Comparison of ENCODE assay signal across 7 cellular contexts in genomic region chr17:81871387-81872120, GRCh38. TPM values are rescaled to one million over a fixed set of nuclear protein-coding genes. Genes with fewer than 3 reads are reported as not detected.
A peak's percentile ranks its signal among the peaks of the same experiment; 100 is the strongest.
DNase-seq lines count a peak whose midpoint lies in the region; ATAC-seq, FAIRE-seq and TF ChIP-seq lines count a peak whose summit lies in the region.

No MANE protein-coding gene starts in this region.

- peak; percentile 96 for FAIRE-seq in GM12892 (lab: Jason Lieb, UNC)

- peak; percentile 73 for TF ChIP-seq POLR2A in GM12892 (IDR thresholded peaks at IDR 0.05; ENCODE audit: low read depth, low read length)

- ATAC-seq in HG02885 (IDR thresholded peaks at IDR 0.05; ENCODE audit: poor library complexity, unreplicated experiment): peak; percentile 56

- peak; percentile 99 for DNase-seq in GM12892 (ENCODE audit: insufficient read length)
- DNase-seq in NCI-H2171 (lab: John Stamatoyannopoulos, UW): peak; percentile 91
- DNase-seq in activated CD4-positive, CD25-positive, alpha-beta regulatory T cell treated with anti-CD3 and anti-CD28 coated beads, Interleukin-2, amount 50 U/mL, for 72 hours: peak; percentile 97
- DNase-seq in cerebellar cortex (ENCODE audit: low spot score): peak; percentile 82
- peak; percentile 35 for DNase-seq in kidney glomerular epithelial cell (lab: John Stamatoyannopoulos, UW)
- peak; percentile 88 to 95 for DNase-seq in stimulated activated CD4-positive, alpha-beta T cell treated with anti-CD3 and anti-CD28 coated beads, Interleukin-1b, Interleukin-23, amount 100 ng/mL, for 1 hour (ENCODE audit: low read depth in 2 of 2)

RNA-seq across cellular contexts. Expression of gene ARHGDIA, which starts 0.4 kb away (rescaled TPM):
- polyA plus RNA-seq in GM12892 (2012; ENCODE audit: missing spikeins): 97.5 TPM

RNA-seq across cellular contexts. Expression of gene P4HB, which starts 11.2 kb away (rescaled TPM):
- 491 TPM for polyA plus RNA-seq in GM12892 (2012; ENCODE audit: missing spikeins)

RNA-seq across cellular contexts. Expression of gene ALYREF, which starts 19.8 kb away (rescaled TPM):
- polyA plus RNA-seq in GM12892 (2012; ENCODE audit: missing spikeins): 77.6 TPM

RNA-seq across cellular contexts. Expression of gene ANAPC11, which starts 20.0 kb away (rescaled TPM):
- 116 TPM for polyA plus RNA-seq in GM12892 (2012; ENCODE audit: missing spikeins)

RNA-seq across cellular contexts. Expression of gene NPB, which starts 30.5 kb away (rescaled TPM):
- polyA plus RNA-seq in GM12892 (2012; ENCODE audit: missing spikeins): 0.66 TPM

Comparison
In these comparisons a context has a peak if more than half of its experiments do, and no peak if none do; other contexts are left out.
1. Peak in every context shown above with its lines: DNase-seq and ATAC-seq.
2. DNase-seq: peak in every context shown above with its lines; median percentile 99 in GM12892; 97 in activated CD4-positive, CD25-positive, alpha-beta regulatory T cell treated with anti-CD3 and anti-CD28 coated beads, Interleukin-2, amount 50 U/mL, for 72 hours; 92 in stimulated activated CD4-positive, alpha-beta T cell treated with anti-CD3 and anti-CD28 coated beads, Interleukin-1b, Interleukin-23, amount 100 ng/mL, for 1 hour; 91 in NCI-H2171; 82 in cerebellar cortex; 35 in kidney glomerular epithelial cell.